8 cellular contexts compared by ENCODE assay signal in genomic region chr6:108294787-108295625, GRCh38. TPM values are rescaled to one million over a fixed set of nuclear protein-coding genes. Genes with fewer than 3 reads are reported as not detected.
DNase-seq lines count a peak whose midpoint lies in the region; ATAC-seq and TF ChIP-seq lines count a peak whose summit lies in the region.

Gene AFG1L (plus strand): TSS chr6:108295054. CDS start chr6:108295080, 26 bp downstream.

- H3K27ac ChIP-seq in CD8-positive, alpha-beta T cell (ENCODE audit: low read depth, low read length) = peak within 1 kb of the TSS; percentile 95
- H3K27ac ChIP-seq in effector memory CD4-positive, alpha-beta T cell (ENCODE audit: insufficient read depth, low read length, poor library complexity, severe bottlenecking) = peak within 1 kb of the TSS; percentile 95

- ATAC-seq in CD8-positive, alpha-beta T cell = peak; percentile 92
- peak; percentile 85 for ATAC-seq in GM19438 (IDR thresholded peaks at IDR 0.05; ENCODE audit: low read depth, unreplicated experiment)
- peak; percentile 81 for ATAC-seq in HG03571 (IDR thresholded peaks at IDR 0.05; ENCODE audit: unreplicated experiment)
- ATAC-seq in memory B cell (ENCODE audit: low read depth) = peak; percentile 87

- POLR2A ChIA-PET in CD8-positive, alpha-beta T cell (lab: Charles Lee) = interaction anchor here (0.5 to 2.0 kb wide), 7 partner anchors 9 to 836 kb away, joined by 3 to 31 read pairs (median 3); partner anchors contain the start of genes SEC63 and SNX3

- no peaks in the 10 kb centered on the region for H3K9me3 Mint-ChIP-seq in CD8-positive, alpha-beta T cell
- no peaks in the 10 kb centered on the region for H3K9me3 Mint-ChIP-seq in memory B cell

- peaks cover 9% of the 10 kb centered on the region for H3K36me3 Mint-ChIP-seq in CD8-positive, alpha-beta T cell
- peaks cover 1% of the 10 kb centered on the region for H3K36me3 Mint-ChIP-seq in memory B cell

- H3K27ac Mint-ChIP-seq in CD8-positive, alpha-beta T cell = peak within 1 kb of the TSS; percentile 97
- peak within 1 kb of the TSS; percentile 98 for H3K27ac Mint-ChIP-seq in memory B cell

- peak within 1 kb of the TSS; percentile 89 for H3K4me3 Mint-ChIP-seq in CD8-positive, alpha-beta T cell
- peak within 1 kb of the TSS; percentile 94 for H3K4me3 Mint-ChIP-seq in memory B cell

- no peaks in the 10 kb centered on the region for H3K27me3 ChIP-seq in CD8-positive, alpha-beta T cell (ENCODE audit: insufficient read depth, low read length)
- H3K27me3 ChIP-seq in effector memory CD4-positive, alpha-beta T cell (replicated peaks; ENCODE audit: control insufficient read depth, insufficient read depth, low read length, poor library complexity, severe bottlenecking) = no peaks in the 10 kb centered on the region

- no peaks in the 10 kb centered on the region for H3K27me3 Mint-ChIP-seq in CD8-positive, alpha-beta T cell (ENCODE audit: low read depth)
- H3K27me3 Mint-ChIP-seq in memory B cell = no peaks in the 10 kb centered on the region

- intact Hi-C loops in CD8-positive, alpha-beta T cell (cut with DNase I, micrococcal nuclease) = loop anchor here (1.0 to 10.0 kb wide), 12 partner anchors 34 to 1400 kb away; partner anchors contain the start of genes CEP57L1 (in 2 of the 2), MTRES1 (in 2 of the 2), OSTM1 (in 2 of the 2) and PDSS2 (in 2 of the 2)

- CTCF ChIA-PET in CD8-positive, alpha-beta T cell (lab: Charles Lee) = interaction anchor here (1.1 kb wide), 1 partner anchor 34 kb away, joined by 3 read pairs; the partner anchor contains the start of gene SNX3

- peaks cover 26% of the 10 kb centered on the region for H3K4me1 Mint-ChIP-seq in CD8-positive, alpha-beta T cell (ENCODE audit: low read depth)
- H3K4me1 Mint-ChIP-seq in memory B cell = peaks cover 18% of the 10 kb centered on the region

- no peaks in the 10 kb centered on the region for H3K36me3 ChIP-seq in CD8-positive, alpha-beta T cell (ENCODE audit: insufficient read depth, low read length)
- H3K36me3 ChIP-seq in effector memory CD4-positive, alpha-beta T cell (ENCODE audit: control insufficient read depth, insufficient read depth, low read length) = no peaks in the 10 kb centered on the region

- TF ChIP-seq CTCF in CD8-positive, alpha-beta T cell (IDR thresholded peaks at IDR 0.05) = no peak

- H3K9me3 ChIP-seq in CD8-positive, alpha-beta T cell (ENCODE audit: low read length) = no peaks in the 10 kb centered on the region
- no peaks in the 10 kb centered on the region for H3K9me3 ChIP-seq in effector memory CD4-positive, alpha-beta T cell (ENCODE audit: control insufficient read depth, low read length)

- peak within 1 kb of the TSS; percentile 94 for H3K4me3 ChIP-seq in CD8-positive, alpha-beta T cell (ENCODE audit: low read depth, low read length)
- peak within 1 kb of the TSS; percentile 95 for H3K4me3 ChIP-seq in effector memory CD4-positive, alpha-beta T cell (ENCODE audit: insufficient read depth, low read depth, low read length, poor library complexity, severe bottlenecking)

- DNase-seq in CD8-positive, alpha-beta T cell = peak; percentile 72 to 92 (median 85)
- DNase-seq in NK-92 (lab: John Stamatoyannopoulos, UW; ENCODE audit: unreplicated experiment) (peak; percentile 25), memory B cell (ENCODE audit: low spot score in 2 of 2) (peak; percentile 80 to 92)
- peak; percentile 74 to 75 for DNase-seq in activated CD8-positive, alpha-beta memory T cell treated with anti-CD3 and anti-CD28 coated beads for 4 hours (ENCODE audit: low read depth in 2 of 2)
- DNase-seq in effector memory CD4-positive, alpha-beta T cell = peak; percentile 65 to 83 (median 78)
- peak; percentile 75 for DNase-seq in stimulated activated CD8-positive, alpha-beta memory T cell treated with anti-CD3 and anti-CD28 coated beads, Interleukin-12 subunit alpha, Interleukin-12 subunit beta, amount 100 ng/mL, for 1 hour (ENCODE audit: low read depth)

- peaks cover 13% of the 10 kb centered on the region for H3K4me1 ChIP-seq in CD8-positive, alpha-beta T cell (ENCODE audit: insufficient read depth, low read length)
- H3K4me1 ChIP-seq in effector memory CD4-positive, alpha-beta T cell (ENCODE audit: control insufficient read depth, insufficient read depth, low read length, poor library complexity, severe bottlenecking) = peaks cover 4% of the 10 kb centered on the region

RNA-seq across cellular contexts. Expression of gene AFG1L, which starts in this region (rescaled TPM):
- 1 to 10 TPM; 3.3 to 4.0 TPM for total RNA-seq in CD8-positive, alpha-beta T cell

Comparison
In these comparisons a context has a peak if more than half of its experiments do, and no peak if none do; other contexts are left out.
1. Peak in every context shown above with its lines: DNase-seq, ATAC-seq, H3K4me3 ChIP-seq and H3K27ac ChIP-seq.
2. DNase-seq: peak in every context shown above with its lines; median percentile 86 in memory B cell; 85 in CD8-positive, alpha-beta T cell; 78 in effector memory CD4-positive, alpha-beta T cell; 75 in stimulated activated CD8-positive, alpha-beta memory T cell treated with anti-CD3 and anti-CD28 coated beads, Interleukin-12 subunit alpha, Interleukin-12 subunit beta, amount 100 ng/mL, for 1 hour; 74 in activated CD8-positive, alpha-beta memory T cell treated with anti-CD3 and anti-CD28 coated beads for 4 hours; 25 in NK-92.